ENCODE assay signal across 34 cellular contexts in the genomic region with DNA sequence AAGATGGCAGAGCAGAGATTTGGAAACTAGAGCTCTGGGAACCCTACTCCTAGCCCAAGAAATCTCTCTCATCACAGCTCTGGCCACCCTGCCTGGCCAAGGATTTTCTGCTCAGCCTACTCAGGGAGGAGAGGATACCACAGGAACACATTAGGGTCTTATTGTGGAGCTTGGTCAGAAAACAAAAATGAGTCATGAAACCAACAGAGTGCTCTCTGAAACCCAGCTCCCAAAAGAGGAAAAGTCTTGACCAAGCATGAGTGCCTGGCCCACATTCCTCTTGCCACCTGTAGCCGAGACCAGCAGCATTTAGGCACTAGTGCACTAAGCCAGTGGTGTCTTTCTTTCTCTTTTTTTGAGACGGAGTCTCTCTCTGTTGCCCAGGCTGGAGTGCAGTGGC. TPM values are rescaled to one million over a fixed set of nuclear protein-coding genes. Genes with fewer than 3 reads are reported as not detected.
"Had no signal": no experiment of that assay in that cellular context is flagged by ENCODE, and none has a peak within 500 bp of the region (broad histone marks: within the 10 kb centered on the region; RNA-seq: fewer than 3 reads in every experiment).

No MANE protein-coding gene starts in this region.

- H3K27ac Mint-ChIP-seq: activated CD4-positive, alpha-beta memory T cell treated with anti-CD3 and anti-CD28 coated beads for 36 hours; activated CD4-positive, alpha-beta T cell treated with anti-CD3 and anti-CD28 coated beads for 36 hours; activated CD4-positive, alpha-beta T cell treated with anti-CD3 and anti-CD28 coated beads, Interleukin-2, amount 10 ng/mL, durations not matched to agents 24 days and 14 days; activated CD8-positive, alpha-beta memory T cell treated with anti-CD3 and anti-CD28 coated beads, Interleukin-2, amount 10 ng/mL, durations not matched to agents 7 days and 5 days; activated CD8-positive, alpha-beta T cell treated with anti-CD3 and anti-CD28 coated beads, Interleukin-2, amount 10 ng/mL, durations not matched to agents 7 days and 5 days; activated naive CD4-positive, alpha-beta T cell treated with anti-CD3 and anti-CD28 coated beads for 36 hours; activated naive CD4-positive, alpha-beta T cell treated with anti-CD3 and anti-CD28 coated beads, Interleukin-2, amount 50 U/mL, for 24 hours; activated naive CD8-positive, alpha-beta T cell treated with anti-CD3 and anti-CD28 coated beads for 36 hours; activated naive CD8-positive, alpha-beta T cell treated with anti-CD3 and anti-CD28 coated beads, Interleukin-2, amount 50 U/mL, for 24 hours; activated T-helper 1 cell treated with anti-CD3 and anti-CD28 coated beads, Interleukin-12 subunit alpha, Interleukin-12 subunit beta, Interleukin-2, Interleukin-4 antibody, amounts not matched to agents 30 ng/mL and 10 ng/mL and 1 ng/mL, durations not matched to agents 14 hours and 24 hours and 36 hours; activated T-helper 2 cell treated with anti-CD3 and anti-CD28 coated beads, Interferon-gamma antibody, Interleukin-2, Interleukin-4, amounts not matched to agents 10 μg/mL and 5 μg/mL and 100 μg/mL, durations not matched to agents 14 hours and 24 hours and 36 hours; brain; effector memory CD8-positive, alpha-beta T cell had no signal

- H3K36me3 ChIP-seq: ascending aorta, breast epithelium, esophagus muscularis mucosa, gastrocnemius medialis, heart left ventricle had no signal

- H3K4me3 ChIP-seq: ascending aorta, breast epithelium, esophagus muscularis mucosa, gastrocnemius medialis, heart left ventricle had no signal

- DNase-seq: activated CD4-positive, alpha-beta memory T cell treated with anti-CD3 and anti-CD28 coated beads for 36 hours; activated CD4-positive, alpha-beta T cell treated with anti-CD3 and anti-CD28 coated beads for 36 hours; activated CD4-positive, alpha-beta T cell treated with anti-CD3 and anti-CD28 coated beads, Interleukin-2, amount 10 ng/mL, durations not matched to agents 24 days and 14 days; activated CD4-positive, CD25-positive, alpha-beta regulatory T cell; activated CD4-positive, CD25-positive, alpha-beta regulatory T cell treated with anti-CD3 and anti-CD28 coated beads, Interleukin-2, amount 50 U/mL, for 72 hours; activated CD8-positive, alpha-beta memory T cell treated with anti-CD3 and anti-CD28 coated beads, Interleukin-2, amount 10 ng/mL, durations not matched to agents 7 days and 5 days; activated CD8-positive, alpha-beta T cell treated with anti-CD3 and anti-CD28 coated beads, Interleukin-2, amount 10 ng/mL, durations not matched to agents 7 days and 5 days; activated effector memory CD4-positive, alpha-beta T cell treated with anti-CD3 and anti-CD28 coated beads, Interleukin-2, amount 50 U/mL, for 16 hours; activated naive CD4-positive, alpha-beta T cell treated with anti-CD3 and anti-CD28 coated beads for 36 hours; activated naive CD8-positive, alpha-beta T cell treated with anti-CD3 and anti-CD28 coated beads for 36 hours; activated naive CD8-positive, alpha-beta T cell treated with anti-CD3 and anti-CD28 coated beads, Interleukin-2, amount 50 U/mL, for 24 hours; activated T-cell treated with anti-CD3 and anti-CD28 coated beads, Interleukin-2, amount 50 U/mL, for 1 hour; activated T-cell treated with anti-CD3 and anti-CD28 coated beads, Interleukin-2, amount 50 U/mL, for 48 hours; cortex of kidney; dermis blood vessel endothelial cell; effector CD4-positive, alpha-beta T cell; effector memory CD8-positive, alpha-beta T cell; erythroblast; foreskin keratinocyte; gastrocnemius medialis; glutamatergic neuron; T-helper 2 cell had no signal

- FAIRE-seq: colon had no signal

- H3K9me3 Mint-ChIP-seq: activated CD4-positive, alpha-beta memory T cell treated with anti-CD3 and anti-CD28 coated beads for 36 hours; activated CD4-positive, alpha-beta T cell treated with anti-CD3 and anti-CD28 coated beads, Interleukin-2, amount 10 ng/mL, durations not matched to agents 24 days and 14 days; activated naive CD4-positive, alpha-beta T cell treated with anti-CD3 and anti-CD28 coated beads for 36 hours; activated naive CD4-positive, alpha-beta T cell treated with anti-CD3 and anti-CD28 coated beads, Interleukin-2, amount 50 U/mL, for 24 hours; activated naive CD8-positive, alpha-beta T cell treated with anti-CD3 and anti-CD28 coated beads for 36 hours; activated naive CD8-positive, alpha-beta T cell treated with anti-CD3 and anti-CD28 coated beads, Interleukin-2, amount 50 U/mL, for 24 hours; activated T-helper 1 cell treated with anti-CD3 and anti-CD28 coated beads, Interleukin-12 subunit alpha, Interleukin-12 subunit beta, Interleukin-2, Interleukin-4 antibody, amounts not matched to agents 30 ng/mL and 10 ng/mL and 1 ng/mL, durations not matched to agents 14 hours and 24 hours and 36 hours; activated T-helper 2 cell treated with anti-CD3 and anti-CD28 coated beads, Interferon-gamma antibody, Interleukin-2, Interleukin-4, amounts not matched to agents 10 μg/mL and 5 μg/mL and 100 μg/mL, durations not matched to agents 14 hours and 24 hours and 36 hours; brain; central memory CD8-positive, alpha-beta T cell; effector memory CD8-positive, alpha-beta T cell had no signal

- H3K27me3 ChIP-seq: ascending aorta, gastrocnemius medialis had no signal

- H3K4me1 Mint-ChIP-seq: activated CD4-positive, alpha-beta T cell treated with anti-CD3 and anti-CD28 coated beads for 36 hours; activated CD4-positive, alpha-beta T cell treated with anti-CD3 and anti-CD28 coated beads, Interleukin-2, amount 10 ng/mL, durations not matched to agents 24 days and 14 days; activated CD8-positive, alpha-beta memory T cell treated with anti-CD3 and anti-CD28 coated beads, Interleukin-2, amount 10 ng/mL, durations not matched to agents 7 days and 5 days; activated naive CD4-positive, alpha-beta T cell treated with anti-CD3 and anti-CD28 coated beads, Interleukin-2, amount 50 U/mL, for 24 hours; activated naive CD8-positive, alpha-beta T cell treated with anti-CD3 and anti-CD28 coated beads for 36 hours; activated naive CD8-positive, alpha-beta T cell treated with anti-CD3 and anti-CD28 coated beads, Interleukin-2, amount 50 U/mL, for 24 hours; brain; central memory CD8-positive, alpha-beta T cell had no signal

- H3K9me3 ChIP-seq: ascending aorta, breast epithelium, esophagus muscularis mucosa, gastrocnemius medialis, heart left ventricle had no signal

- H3K27ac ChIP-seq: ascending aorta, breast epithelium, esophagus muscularis mucosa, foreskin keratinocyte, gastrocnemius medialis, heart left ventricle had no signal

- H3K36me3 Mint-ChIP-seq: activated CD4-positive, alpha-beta memory T cell treated with anti-CD3 and anti-CD28 coated beads for 36 hours; activated CD8-positive, alpha-beta memory T cell treated with anti-CD3 and anti-CD28 coated beads, Interleukin-2, amount 10 ng/mL, durations not matched to agents 7 days and 5 days; activated naive CD4-positive, alpha-beta T cell treated with anti-CD3 and anti-CD28 coated beads, Interleukin-2, amount 50 U/mL, for 24 hours; activated naive CD8-positive, alpha-beta T cell treated with anti-CD3 and anti-CD28 coated beads for 36 hours; brain had no signal

- H3K4me3 Mint-ChIP-seq: activated CD4-positive, alpha-beta memory T cell treated with anti-CD3 and anti-CD28 coated beads for 36 hours; activated CD4-positive, alpha-beta T cell treated with anti-CD3 and anti-CD28 coated beads for 36 hours; activated CD4-positive, alpha-beta T cell treated with anti-CD3 and anti-CD28 coated beads, Interleukin-2, amount 10 ng/mL, durations not matched to agents 24 days and 14 days; activated CD8-positive, alpha-beta memory T cell treated with anti-CD3 and anti-CD28 coated beads, Interleukin-2, amount 10 ng/mL, durations not matched to agents 7 days and 5 days; activated CD8-positive, alpha-beta T cell treated with anti-CD3 and anti-CD28 coated beads, Interleukin-2, amount 10 ng/mL, durations not matched to agents 7 days and 5 days; activated naive CD4-positive, alpha-beta T cell treated with anti-CD3 and anti-CD28 coated beads for 36 hours; activated naive CD4-positive, alpha-beta T cell treated with anti-CD3 and anti-CD28 coated beads, Interleukin-2, amount 50 U/mL, for 24 hours; activated naive CD8-positive, alpha-beta T cell treated with anti-CD3 and anti-CD28 coated beads for 36 hours; activated naive CD8-positive, alpha-beta T cell treated with anti-CD3 and anti-CD28 coated beads, Interleukin-2, amount 50 U/mL, for 24 hours; activated T-helper 1 cell treated with anti-CD3 and anti-CD28 coated beads, Interleukin-12 subunit alpha, Interleukin-12 subunit beta, Interleukin-2, Interleukin-4 antibody, amounts not matched to agents 30 ng/mL and 10 ng/mL and 1 ng/mL, durations not matched to agents 14 hours and 24 hours and 36 hours; brain; central memory CD8-positive, alpha-beta T cell; effector memory CD8-positive, alpha-beta T cell had no signal

- ATAC-seq: activated CD4-positive, alpha-beta T cell treated with anti-CD3 and anti-CD28 coated beads for 36 hours; activated CD8-positive, alpha-beta memory T cell treated with anti-CD3 and anti-CD28 coated beads, Interleukin-2, amount 10 ng/mL, durations not matched to agents 7 days and 5 days; activated CD8-positive, alpha-beta T cell treated with anti-CD3 and anti-CD28 coated beads, Interleukin-2, amount 10 ng/mL, durations not matched to agents 7 days and 5 days; activated naive CD8-positive, alpha-beta T cell treated with anti-CD3 and anti-CD28 coated beads, Interleukin-2, amount 50 U/mL, for 24 hours; effector memory CD8-positive, alpha-beta T cell; foreskin keratinocyte; gastrocnemius medialis; heart left ventricle had no signal

- H3K4me1 ChIP-seq: ascending aorta, breast epithelium, esophagus muscularis mucosa, foreskin keratinocyte, gastrocnemius medialis, heart left ventricle had no signal

RNA-seq across cellular contexts. Expression of gene SLC13A5, which starts 18.1 kb away (rescaled TPM):
- total RNA-seq: activated CD4-positive, alpha-beta memory T cell treated with anti-CD3 and anti-CD28 coated beads for 36 hours; activated CD4-positive, alpha-beta T cell treated with anti-CD3 and anti-CD28 coated beads for 36 hours; activated CD4-positive, alpha-beta T cell treated with anti-CD3 and anti-CD28 coated beads, Interleukin-2, amount 10 ng/mL, durations not matched to agents 24 days and 14 days; activated CD8-positive, alpha-beta memory T cell treated with anti-CD3 and anti-CD28 coated beads for 36 hours; activated CD8-positive, alpha-beta memory T cell treated with anti-CD3 and anti-CD28 coated beads, Interleukin-2, amount 10 ng/mL, durations not matched to agents 7 days and 5 days; activated CD8-positive, alpha-beta T cell treated with anti-CD3 and anti-CD28 coated beads, Interleukin-2, amount 10 ng/mL, durations not matched to agents 7 days and 5 days; activated naive CD4-positive, alpha-beta T cell treated with anti-CD3 and anti-CD28 coated beads for 36 hours; activated naive CD8-positive, alpha-beta T cell treated with anti-CD3 and anti-CD28 coated beads for 36 hours; activated T-helper 1 cell treated with anti-CD3 and anti-CD28 coated beads, Interleukin-12 subunit alpha, Interleukin-12 subunit beta, Interleukin-2, Interleukin-4 antibody, amounts not matched to agents 30 ng/mL and 10 ng/mL and 1 ng/mL, durations not matched to agents 14 hours and 24 hours and 36 hours; activated T-helper 2 cell treated with anti-CD3 and anti-CD28 coated beads, Interferon-gamma antibody, Interleukin-2, Interleukin-4, amounts not matched to agents 10 μg/mL and 5 μg/mL and 100 μg/mL, durations not matched to agents 14 hours and 24 hours and 36 hours; dermis blood vessel endothelial cell; T-helper 1 cell treated with Interleukin-12 subunit alpha and Interleukin-12 subunit beta and Interleukin-4 antibody, amounts not matched to agents 30 ng/mL and 1 ng/mL, for 36 hours had no signal

RNA-seq across cellular contexts. Expression of gene MED31, which starts 43.6 kb away (rescaled TPM):
- total RNA-seq: ascending aorta had no signal
